Comparison of ENCODE assay signal across 1 cellular context in genomic region chr21:45403825-45404725, GRCh38.
A peak's percentile ranks its signal among the peaks of the same experiment; 100 is the strongest.
TF ChIP-seq lines count a peak whose summit lies in the region.

No MANE protein-coding gene starts in this region.

TF ChIP-seq in H1, 55 proteins besides CTCF, POLR2A, EP300 and RAD21 (continued from another document):
- TF ChIP-seq E2F6 (IDR thresholded peaks at IDR 0.05): peak; percentile 86
- no peak for TF ChIP-seq HDAC6 (IDR thresholded peaks at IDR 0.05; ENCODE audit: low read depth, low read length)
